30 cellular contexts compared by ENCODE assay signal in the genomic region with DNA sequence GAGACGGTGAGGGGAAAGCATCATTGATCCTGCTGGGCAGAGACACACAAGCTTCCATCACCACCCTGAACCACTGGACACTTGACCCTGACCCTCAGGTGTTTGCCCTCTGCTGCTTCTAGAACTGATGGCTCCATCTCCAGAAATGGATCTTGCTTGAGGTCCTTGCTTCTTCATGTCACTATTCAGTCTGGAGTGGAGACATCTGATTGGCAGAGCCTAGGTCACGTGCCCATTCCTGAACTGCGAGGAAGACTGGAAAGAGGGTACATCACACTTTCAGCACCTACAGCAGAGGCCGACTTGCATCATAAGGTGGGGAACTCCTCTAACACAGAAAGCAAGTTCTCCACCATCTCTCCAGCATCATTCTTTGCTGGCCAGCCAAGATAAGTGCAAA.
"Had no signal": no experiment of that assay in that cellular context is flagged by ENCODE, and none has a peak within 500 bp of the region (broad histone marks: within the 10 kb centered on the region; RNA-seq: fewer than 3 reads in every experiment).

No MANE protein-coding gene starts in this region.

- H3K36me3 ChIP-seq: left lung, lower lobe of right lung, neutrophil, right atrium auricular region, stomach, thyroid gland, transverse colon, upper lobe of left lung had no signal

- ATAC-seq: left colon; left lung; lower lobe of right lung; naive thymus-derived CD8-positive, alpha-beta T cell; sciatic nerve; stimulated activated naive B cell treated with anti-CD40 and anti-IgM and Interleukin-4, amounts not matched to agents 10 μg/mL and 1 μg/mL and 100 μg/mL, for 72 hours; stimulated activated naive CD8-positive, alpha-beta T cell treated with anti-CD3 and anti-CD28 coated beads, Interleukin-15, Interleukin-2, amounts not matched to agents 100 U/mL and 50 U/mL, for 24 hours had no signal

- H3K4me3 Mint-ChIP-seq: immature natural killer cell; naive thymus-derived CD8-positive, alpha-beta T cell; nephron; neural crest cell; stimulated activated naive B cell treated with anti-CD40 and anti-IgM and Interleukin-4, amounts not matched to agents 10 μg/mL and 1 μg/mL and 100 μg/mL, for 72 hours had no signal

- H3K27me3 ChIP-seq: left lung, right atrium auricular region, testis, thyroid gland, upper lobe of left lung had no signal

- H3K4me1 ChIP-seq: left lung, lower lobe of right lung, right atrium auricular region, stomach, thyroid gland, transverse colon, upper lobe of left lung had no signal

- H3K4me3 ChIP-seq: left lung, lower lobe of right lung, right atrium auricular region, skin epidermis, stomach, testis, thyroid gland, transverse colon, upper lobe of left lung had no signal

- FAIRE-seq: islet of Langerhans, kidney had no signal

- H3K27ac Mint-ChIP-seq: immature natural killer cell; nephron; progenitor cell of endocrine pancreas; stimulated activated naive B cell treated with anti-CD40 and anti-IgM and Interleukin-4, amounts not matched to agents 10 μg/mL and 1 μg/mL and 100 μg/mL, for 72 hours had no signal

- H3K9me3 ChIP-seq: neutrophil, testis, thyroid gland had no signal

- H3K4me1 Mint-ChIP-seq: immature natural killer cell; naive thymus-derived CD8-positive, alpha-beta T cell; nephron; stimulated activated naive B cell treated with anti-CD40 and anti-IgM and Interleukin-4, amounts not matched to agents 10 μg/mL and 1 μg/mL and 100 μg/mL, for 72 hours had no signal

- H3K9ac ChIP-seq: parathyroid adenoma had no signal

- H3K36me3 Mint-ChIP-seq: immature natural killer cell had no signal

- H3K27ac ChIP-seq: left lung, lower lobe of right lung, neutrophil, parathyroid adenoma, right atrium auricular region, skin epidermis, stomach, testis, thyroid gland, transverse colon, upper lobe of left lung had no signal

- DNase-seq: hypothalamus; immature natural killer cell; kidney; left colon; left lung; lower lobe of right lung; mammary epithelial cell; mesenchymal stem cell; naive thymus-derived CD8-positive, alpha-beta T cell; occipital lobe; stimulated activated CD4-positive, alpha-beta T cell treated with anti-CD3 and anti-CD28 coated beads, Interleukin-12 subunit alpha, Interleukin-12 subunit beta, amount 100 ng/mL, for 4 hours; stimulated activated CD4-positive, alpha-beta T cell treated with anti-CD3 and anti-CD28 coated beads, Interleukin-15, amount 100 ng/mL, for 24 hours; stimulated activated CD4-positive, alpha-beta T cell treated with anti-CD3 and anti-CD28 coated beads, Interleukin-2, amount 100 ng/mL, for 24 hours; stimulated activated CD4-positive, alpha-beta T cell treated with anti-CD3 and anti-CD28 coated beads, Interleukin-4, amount 100 ng/mL, for 1 hour; stimulated activated naive B cell treated with anti-CD40 and anti-IgM and Interleukin-4, amounts not matched to agents 10 μg/mL and 1 μg/mL and 100 μg/mL, for 72 hours; stimulated activated naive CD8-positive, alpha-beta T cell treated with anti-CD3 and anti-CD28 coated beads, Interleukin-15, Interleukin-2, amounts not matched to agents 100 U/mL and 50 U/mL, for 24 hours; stomach; testis; thyroid gland; transverse colon; upper lobe of left lung had no signal

- H2AFZ ChIP-seq: parathyroid adenoma had no signal
